In the genomic region with DNA sequence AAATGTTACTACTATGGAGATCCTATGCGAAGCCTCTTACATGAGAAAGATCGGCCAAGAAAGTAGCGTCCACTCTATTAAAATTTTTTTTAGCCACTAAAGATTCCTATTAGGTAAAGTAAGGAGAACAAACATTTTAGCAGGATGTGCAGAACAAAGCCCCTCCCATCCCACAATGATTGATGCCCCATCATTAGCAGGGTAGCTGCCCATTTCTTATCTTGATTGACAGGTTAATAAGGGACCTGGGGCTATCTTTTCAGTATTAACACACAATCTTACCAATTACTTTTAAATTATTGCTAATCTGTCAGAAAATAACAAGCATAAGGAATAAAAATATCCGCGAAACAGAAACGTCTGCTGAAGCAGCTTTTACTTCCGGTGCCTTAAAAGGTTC, we compare ENCODE assay signal across 2 cellular contexts.
TF ChIP-seq lines count a peak whose summit lies in the region.

No MANE protein-coding gene starts in this region.

TF ChIP-seq in A549, 52 proteins besides CTCF, POLR2A, EP300 and RAD21:
- TF ChIP-seq EHMT2 (IDR thresholded peaks at IDR 0.05; ENCODE audit: low read depth) = no peak
- TF ChIP-seq PHF8 (IDR thresholded peaks at IDR 0.05; ENCODE audit: borderline replicate concordance, low read depth) = no peak
- no peak for TF ChIP-seq ZSCAN20 (CRISPR knock-in tag; IDR thresholded peaks at IDR 0.05)
- TF ChIP-seq, protein P1, sequence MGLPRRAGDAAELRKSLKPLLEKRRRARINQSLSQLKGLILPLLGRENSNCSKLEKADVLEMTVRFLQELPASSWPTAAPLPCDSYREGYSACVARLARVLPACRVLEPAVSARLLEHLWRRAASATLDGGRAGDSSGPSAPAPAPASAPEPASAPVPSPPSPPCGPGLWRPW (IDR thresholded peaks at IDR 0.05) = no peak
- TF ChIP-seq, protein P2, sequence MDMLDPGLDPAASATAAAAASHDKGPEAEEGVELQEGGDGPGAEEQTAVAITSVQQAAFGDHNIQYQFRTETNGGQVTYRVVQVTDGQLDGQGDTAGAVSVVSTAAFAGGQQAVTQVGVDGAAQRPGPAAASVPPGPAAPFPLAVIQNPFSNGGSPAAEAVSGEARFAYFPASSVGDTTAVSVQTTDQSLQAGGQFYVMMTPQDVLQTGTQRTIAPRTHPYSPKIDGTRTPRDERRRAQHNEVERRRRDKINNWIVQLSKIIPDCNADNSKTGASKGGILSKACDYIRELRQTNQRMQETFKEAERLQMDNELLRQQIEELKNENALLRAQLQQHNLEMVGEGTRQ (IDR thresholded peaks at IDR 0.05) = no peak
- TF ChIP-seq, protein P3, sequence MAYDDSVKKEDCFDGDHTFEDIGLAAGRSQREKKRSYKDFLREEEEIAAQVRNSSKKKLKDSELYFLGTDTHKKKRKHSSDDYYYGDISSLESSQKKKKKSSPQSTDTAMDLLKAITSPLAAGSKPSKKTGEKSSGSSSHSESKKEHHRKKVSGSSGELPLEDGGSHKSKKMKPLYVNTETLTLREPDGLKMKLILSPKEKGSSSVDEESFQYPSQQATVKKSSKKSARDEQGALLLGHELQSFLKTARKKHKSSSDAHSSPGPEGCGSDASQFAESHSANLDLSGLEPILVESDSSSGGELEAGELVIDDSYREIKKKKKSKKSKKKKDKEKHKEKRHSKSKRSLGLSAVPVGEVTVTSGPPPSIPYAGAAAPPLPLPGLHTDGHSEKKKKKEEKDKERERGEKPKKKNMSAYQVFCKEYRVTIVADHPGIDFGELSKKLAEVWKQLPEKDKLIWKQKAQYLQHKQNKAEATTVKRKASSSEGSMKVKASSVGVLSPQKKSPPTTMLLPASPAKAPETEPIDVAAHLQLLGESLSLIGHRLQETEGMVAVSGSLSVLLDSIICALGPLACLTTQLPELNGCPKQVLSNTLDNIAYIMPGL (CRISPR knock-in tag; IDR thresholded peaks at IDR 0.05; ENCODE audit: borderline replicate concordance) = no peak
- TF ChIP-seq HDAC2 (IDR thresholded peaks at IDR 0.05) = no peak
- TF ChIP-seq, protein P4, sequence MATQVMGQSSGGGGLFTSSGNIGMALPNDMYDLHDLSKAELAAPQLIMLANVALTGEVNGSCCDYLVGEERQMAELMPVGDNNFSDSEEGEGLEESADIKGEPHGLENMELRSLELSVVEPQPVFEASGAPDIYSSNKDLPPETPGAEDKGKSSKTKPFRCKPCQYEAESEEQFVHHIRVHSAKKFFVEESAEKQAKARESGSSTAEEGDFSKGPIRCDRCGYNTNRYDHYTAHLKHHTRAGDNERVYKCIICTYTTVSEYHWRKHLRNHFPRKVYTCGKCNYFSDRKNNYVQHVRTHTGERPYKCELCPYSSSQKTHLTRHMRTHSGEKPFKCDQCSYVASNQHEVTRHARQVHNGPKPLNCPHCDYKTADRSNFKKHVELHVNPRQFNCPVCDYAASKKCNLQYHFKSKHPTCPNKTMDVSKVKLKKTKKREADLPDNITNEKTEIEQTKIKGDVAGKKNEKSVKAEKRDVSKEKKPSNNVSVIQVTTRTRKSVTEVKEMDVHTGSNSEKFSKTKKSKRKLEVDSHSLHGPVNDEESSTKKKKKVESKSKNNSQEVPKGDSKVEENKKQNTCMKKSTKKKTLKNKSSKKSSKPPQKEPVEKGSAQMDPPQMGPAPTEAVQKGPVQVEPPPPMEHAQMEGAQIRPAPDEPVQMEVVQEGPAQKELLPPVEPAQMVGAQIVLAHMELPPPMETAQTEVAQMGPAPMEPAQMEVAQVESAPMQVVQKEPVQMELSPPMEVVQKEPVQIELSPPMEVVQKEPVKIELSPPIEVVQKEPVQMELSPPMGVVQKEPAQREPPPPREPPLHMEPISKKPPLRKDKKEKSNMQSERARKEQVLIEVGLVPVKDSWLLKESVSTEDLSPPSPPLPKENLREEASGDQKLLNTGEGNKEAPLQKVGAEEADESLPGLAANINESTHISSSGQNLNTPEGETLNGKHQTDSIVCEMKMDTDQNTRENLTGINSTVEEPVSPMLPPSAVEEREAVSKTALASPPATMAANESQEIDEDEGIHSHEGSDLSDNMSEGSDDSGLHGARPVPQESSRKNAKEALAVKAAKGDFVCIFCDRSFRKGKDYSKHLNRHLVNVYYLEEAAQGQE (IDR thresholded peaks at IDR 0.05) = no peak
- no peak for TF ChIP-seq TFCP2L1 (CRISPR knock-in tag; IDR thresholded peaks at IDR 0.05)
- TF ChIP-seq JUN (IDR thresholded peaks at IDR 0.05) = no peak
- no peak for TF ChIP-seq POLR2AphosphoS2 (conservative IDR thresholded peaks at IDR 0.05; ENCODE audit: low read length)
- no peak for TF ChIP-seq NFE2L2 (conservative IDR thresholded peaks at IDR 0.05; ENCODE audit: low read length)
- no peak for TF ChIP-seq CBX8 (IDR thresholded peaks at IDR 0.05)
- TF ChIP-seq, protein P5, sequence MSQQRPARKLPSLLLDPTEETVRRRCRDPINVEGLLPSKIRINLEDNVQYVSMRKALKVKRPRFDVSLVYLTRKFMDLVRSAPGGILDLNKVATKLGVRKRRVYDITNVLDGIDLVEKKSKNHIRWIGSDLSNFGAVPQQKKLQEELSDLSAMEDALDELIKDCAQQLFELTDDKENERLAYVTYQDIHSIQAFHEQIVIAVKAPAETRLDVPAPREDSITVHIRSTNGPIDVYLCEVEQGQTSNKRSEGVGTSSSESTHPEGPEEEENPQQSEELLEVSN (IDR thresholded peaks at IDR 0.05; ENCODE audit: borderline replicate concordance, low read depth) = no peak
- no peak for TF ChIP-seq MAFK (IDR thresholded peaks at IDR 0.05; ENCODE audit: partially characterized antibody)
- no peak for TF ChIP-seq KDM1A (IDR thresholded peaks at IDR 0.05; ENCODE audit: low read depth)
- no peak for TF ChIP-seq RCOR1 (IDR thresholded peaks at IDR 0.05; ENCODE audit: low read depth, low read length)
- no peak; the same call in 1 of the 2 replicates for TF ChIP-seq HOXB5 (CRISPR knock-in tag; IDR thresholded peaks at IDR 0.05)
- no peak for TF ChIP-seq ZC3H11A (IDR thresholded peaks at IDR 0.05)
- TF ChIP-seq ZFP36 (IDR thresholded peaks at IDR 0.05; ENCODE audit: borderline replicate concordance, partially characterized antibody) = no peak

TF ChIP-seq in H1, 55 proteins besides CTCF, POLR2A, EP300 and RAD21:
- TF ChIP-seq BCL11A (IDR thresholded peaks at IDR 0.05; ENCODE audit: low read depth in 2 of 2, low read length in 2 of 2) (no peak), CBX8 (IDR thresholded peaks at IDR 0.05; ENCODE audit: borderline replicate concordance, low read depth, low read length) (no peak), CREB1 (IDR thresholded peaks at IDR 0.05) (no peak), HDAC2 (IDR thresholded peaks at IDR 0.05; ENCODE audit: borderline replicate concordance in 1 of 2, low read depth in 2 of 2, low read length in 2 of 2) (no peak)
- TF ChIP-seq, protein P6, sequence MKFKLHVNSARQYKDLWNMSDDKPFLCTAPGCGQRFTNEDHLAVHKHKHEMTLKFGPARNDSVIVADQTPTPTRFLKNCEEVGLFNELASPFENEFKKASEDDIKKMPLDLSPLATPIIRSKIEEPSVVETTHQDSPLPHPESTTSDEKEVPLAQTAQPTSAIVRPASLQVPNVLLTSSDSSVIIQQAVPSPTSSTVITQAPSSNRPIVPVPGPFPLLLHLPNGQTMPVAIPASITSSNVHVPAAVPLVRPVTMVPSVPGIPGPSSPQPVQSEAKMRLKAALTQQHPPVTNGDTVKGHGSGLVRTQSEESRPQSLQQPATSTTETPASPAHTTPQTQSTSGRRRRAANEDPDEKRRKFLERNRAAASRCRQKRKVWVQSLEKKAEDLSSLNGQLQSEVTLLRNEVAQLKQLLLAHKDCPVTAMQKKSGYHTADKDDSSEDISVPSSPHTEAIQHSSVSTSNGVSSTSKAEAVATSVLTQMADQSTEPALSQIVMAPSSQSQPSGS (IDR thresholded peaks at IDR 0.05; ENCODE audit: low read length) = no peak
